In the genomic region with DNA sequence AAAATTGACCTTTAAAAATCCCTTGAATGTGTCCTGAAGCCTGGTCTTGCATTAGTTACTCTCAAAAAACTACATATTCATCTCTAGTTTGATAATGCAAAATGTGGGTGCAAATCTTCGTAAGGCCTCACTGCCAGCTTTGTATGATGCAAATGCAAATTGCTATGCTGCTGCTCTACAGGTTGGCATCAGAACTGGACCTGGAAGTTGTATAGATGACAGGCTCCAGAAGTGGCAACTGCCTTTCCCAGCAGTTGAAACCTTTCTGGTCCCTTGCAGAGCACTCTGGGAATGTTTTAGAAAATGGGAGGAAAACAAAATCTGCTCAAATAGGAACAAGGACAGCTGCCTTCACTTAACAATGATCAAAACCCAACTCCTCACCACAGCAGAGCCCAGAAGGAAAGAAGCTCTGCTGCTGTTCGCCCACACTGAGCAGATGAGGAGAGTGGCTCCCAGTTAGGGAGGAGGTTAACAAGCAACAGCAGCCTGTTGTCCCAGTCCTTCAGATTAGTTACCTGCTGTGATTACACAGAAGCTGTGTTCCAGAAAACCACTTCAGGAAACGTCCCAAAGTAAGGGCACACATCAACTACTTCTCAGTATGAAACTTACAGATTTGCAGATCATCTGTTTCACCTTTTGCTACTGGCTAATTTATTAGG, we compare ENCODE assay signal across 1 cellular context.
TF ChIP-seq lines count a peak whose summit lies in the region.

No MANE protein-coding gene starts in this region.

TF ChIP-seq in GM23338, 12 proteins besides CTCF, POLR2A, EP300 and RAD21 (continued from another document):
- TF ChIP-seq, protein P1, sequence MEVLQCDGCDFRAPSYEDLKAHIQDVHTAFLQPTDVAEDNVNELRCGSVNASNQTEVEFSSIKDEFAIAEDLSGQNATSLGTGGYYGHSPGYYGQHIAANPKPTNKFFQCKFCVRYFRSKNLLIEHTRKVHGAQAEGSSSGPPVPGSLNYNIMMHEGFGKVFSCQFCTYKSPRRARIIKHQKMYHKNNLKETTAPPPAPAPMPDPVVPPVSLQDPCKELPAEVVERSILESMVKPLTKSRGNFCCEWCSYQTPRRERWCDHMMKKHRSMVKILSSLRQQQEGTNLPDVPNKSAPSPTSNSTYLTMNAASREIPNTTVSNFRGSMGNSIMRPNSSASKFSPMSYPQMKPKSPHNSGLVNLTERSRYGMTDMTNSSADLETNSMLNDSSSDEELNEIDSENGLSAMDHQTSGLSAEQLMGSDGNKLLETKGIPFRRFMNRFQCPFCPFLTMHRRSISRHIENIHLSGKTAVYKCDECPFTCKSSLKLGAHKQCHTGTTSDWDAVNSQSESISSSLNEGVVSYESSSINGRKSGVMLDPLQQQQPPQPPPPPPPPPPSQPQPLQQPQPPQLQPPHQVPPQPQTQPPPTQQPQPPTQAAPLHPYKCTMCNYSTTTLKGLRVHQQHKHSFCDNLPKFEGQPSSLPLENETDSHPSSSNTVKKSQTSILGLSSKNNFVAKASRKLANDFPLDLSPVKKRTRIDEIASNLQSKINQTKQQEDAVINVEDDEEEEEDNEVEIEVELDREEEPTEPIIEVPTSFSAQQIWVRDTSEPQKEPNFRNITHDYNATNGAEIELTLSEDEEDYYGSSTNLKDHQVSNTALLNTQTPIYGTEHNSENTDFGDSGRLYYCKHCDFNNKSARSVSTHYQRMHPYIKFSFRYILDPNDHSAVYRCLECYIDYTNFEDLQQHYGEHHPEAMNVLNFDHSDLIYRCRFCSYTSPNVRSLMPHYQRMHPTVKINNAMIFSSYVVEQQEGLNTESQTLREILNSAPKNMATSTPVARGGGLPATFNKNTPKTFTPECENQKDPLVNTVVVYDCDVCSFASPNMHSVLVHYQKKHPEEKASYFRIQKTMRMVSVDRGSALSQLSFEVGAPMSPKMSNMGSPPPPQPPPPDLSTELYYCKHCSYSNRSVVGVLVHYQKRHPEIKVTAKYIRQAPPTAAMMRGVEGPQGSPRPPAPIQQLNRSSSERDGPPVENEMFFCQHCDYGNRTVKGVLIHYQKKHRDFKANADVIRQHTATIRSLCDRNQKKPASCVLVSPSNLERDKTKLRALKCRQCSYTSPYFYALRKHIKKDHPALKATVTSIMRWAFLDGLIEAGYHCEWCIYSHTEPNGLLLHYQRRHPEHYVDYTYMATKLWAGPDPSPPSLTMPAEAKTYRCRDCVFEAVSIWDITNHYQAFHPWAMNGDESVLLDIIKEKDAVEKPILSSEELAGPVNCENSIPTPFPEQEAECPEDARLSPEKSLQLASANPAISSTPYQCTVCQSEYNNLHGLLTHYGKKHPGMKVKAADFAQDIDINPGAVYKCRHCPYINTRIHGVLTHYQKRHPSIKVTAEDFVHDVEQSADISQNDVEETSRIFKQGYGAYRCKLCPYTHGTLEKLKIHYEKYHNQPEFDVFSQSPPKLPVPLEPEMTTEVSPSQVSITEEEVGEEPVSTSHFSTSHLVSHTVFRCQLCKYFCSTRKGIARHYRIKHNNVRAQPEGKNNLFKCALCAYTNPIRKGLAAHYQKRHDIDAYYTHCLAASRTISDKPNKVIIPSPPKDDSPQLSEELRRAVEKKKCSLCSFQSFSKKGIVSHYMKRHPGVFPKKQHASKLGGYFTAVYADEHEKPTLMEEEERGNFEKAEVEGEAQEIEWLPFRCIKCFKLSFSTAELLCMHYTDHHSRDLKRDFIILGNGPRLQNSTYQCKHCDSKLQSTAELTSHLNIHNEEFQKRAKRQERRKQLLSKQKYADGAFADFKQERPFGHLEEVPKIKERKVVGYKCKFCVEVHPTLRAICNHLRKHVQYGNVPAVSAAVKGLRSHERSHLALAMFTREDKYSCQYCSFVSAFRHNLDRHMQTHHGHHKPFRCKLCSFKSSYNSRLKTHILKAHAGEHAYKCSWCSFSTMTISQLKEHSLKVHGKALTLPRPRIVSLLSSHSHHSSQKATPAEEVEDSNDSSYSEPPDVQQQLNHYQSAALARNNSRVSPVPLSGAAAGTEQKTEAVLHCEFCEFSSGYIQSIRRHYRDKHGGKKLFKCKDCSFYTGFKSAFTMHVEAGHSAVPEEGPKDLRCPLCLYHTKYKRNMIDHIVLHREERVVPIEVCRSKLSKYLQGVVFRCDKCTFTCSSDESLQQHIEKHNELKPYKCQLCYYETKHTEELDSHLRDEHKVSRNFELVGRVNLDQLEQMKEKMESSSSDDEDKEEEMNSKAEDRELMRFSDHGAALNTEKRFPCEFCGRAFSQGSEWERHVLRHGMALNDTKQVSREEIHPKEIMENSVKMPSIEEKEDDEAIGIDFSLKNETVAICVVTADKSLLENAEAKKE (CRISPR knock-in tag; IDR thresholded peaks at IDR 0.05) = no peak
- no peak for TF ChIP-seq POLR2AphosphoS5 (IDR thresholded peaks at IDR 0.05; ENCODE audit: low read depth)
- TF ChIP-seq ZNF331 (CRISPR knock-in tag; IDR thresholded peaks at IDR 0.05; ENCODE audit: low read depth) = no peak
- TF ChIP-seq, protein P2, sequence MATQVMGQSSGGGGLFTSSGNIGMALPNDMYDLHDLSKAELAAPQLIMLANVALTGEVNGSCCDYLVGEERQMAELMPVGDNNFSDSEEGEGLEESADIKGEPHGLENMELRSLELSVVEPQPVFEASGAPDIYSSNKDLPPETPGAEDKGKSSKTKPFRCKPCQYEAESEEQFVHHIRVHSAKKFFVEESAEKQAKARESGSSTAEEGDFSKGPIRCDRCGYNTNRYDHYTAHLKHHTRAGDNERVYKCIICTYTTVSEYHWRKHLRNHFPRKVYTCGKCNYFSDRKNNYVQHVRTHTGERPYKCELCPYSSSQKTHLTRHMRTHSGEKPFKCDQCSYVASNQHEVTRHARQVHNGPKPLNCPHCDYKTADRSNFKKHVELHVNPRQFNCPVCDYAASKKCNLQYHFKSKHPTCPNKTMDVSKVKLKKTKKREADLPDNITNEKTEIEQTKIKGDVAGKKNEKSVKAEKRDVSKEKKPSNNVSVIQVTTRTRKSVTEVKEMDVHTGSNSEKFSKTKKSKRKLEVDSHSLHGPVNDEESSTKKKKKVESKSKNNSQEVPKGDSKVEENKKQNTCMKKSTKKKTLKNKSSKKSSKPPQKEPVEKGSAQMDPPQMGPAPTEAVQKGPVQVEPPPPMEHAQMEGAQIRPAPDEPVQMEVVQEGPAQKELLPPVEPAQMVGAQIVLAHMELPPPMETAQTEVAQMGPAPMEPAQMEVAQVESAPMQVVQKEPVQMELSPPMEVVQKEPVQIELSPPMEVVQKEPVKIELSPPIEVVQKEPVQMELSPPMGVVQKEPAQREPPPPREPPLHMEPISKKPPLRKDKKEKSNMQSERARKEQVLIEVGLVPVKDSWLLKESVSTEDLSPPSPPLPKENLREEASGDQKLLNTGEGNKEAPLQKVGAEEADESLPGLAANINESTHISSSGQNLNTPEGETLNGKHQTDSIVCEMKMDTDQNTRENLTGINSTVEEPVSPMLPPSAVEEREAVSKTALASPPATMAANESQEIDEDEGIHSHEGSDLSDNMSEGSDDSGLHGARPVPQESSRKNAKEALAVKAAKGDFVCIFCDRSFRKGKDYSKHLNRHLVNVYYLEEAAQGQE (IDR thresholded peaks at IDR 0.05; ENCODE audit: unreplicated experiment) = no peak
